8 cellular contexts compared by ENCODE assay signal in the genomic region with DNA sequence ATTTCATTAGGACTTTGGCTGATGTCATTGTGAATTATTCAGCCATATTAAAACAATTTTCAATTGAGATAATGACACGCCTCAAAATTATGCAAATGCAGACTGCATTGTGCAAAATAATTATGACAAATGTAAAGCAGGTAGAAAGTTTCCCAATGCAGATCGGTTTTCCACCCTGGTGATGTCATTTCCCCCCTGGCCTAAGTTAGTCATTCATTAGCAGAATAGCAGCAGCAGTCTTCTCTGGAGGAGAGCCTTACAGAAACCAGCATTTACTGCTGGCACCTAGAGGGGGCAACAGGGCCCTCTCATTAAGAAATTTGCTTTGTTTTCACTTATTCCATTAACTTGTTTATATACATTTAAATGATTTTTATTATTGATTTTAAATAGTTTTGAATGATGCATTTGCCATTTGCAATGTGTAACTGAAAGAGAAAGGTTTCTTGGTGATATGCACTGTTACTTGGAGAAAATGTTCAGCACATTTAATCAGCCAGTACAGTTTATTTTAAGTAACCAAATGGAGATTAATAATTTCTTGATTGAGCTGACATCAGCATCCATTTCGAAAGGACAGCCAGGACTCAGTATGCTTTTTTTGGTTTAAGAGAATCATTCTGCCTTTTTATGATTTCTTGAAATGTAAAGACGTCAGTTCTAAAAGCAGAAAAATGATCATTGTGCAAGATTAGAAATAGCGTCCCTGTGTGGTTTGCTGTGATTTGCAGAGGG. TPM values are rescaled to one million over a fixed set of nuclear protein-coding genes. Genes with fewer than 3 reads are reported as not detected.
DNase-seq lines count a peak whose midpoint lies in the region; ATAC-seq and TF ChIP-seq lines count a peak whose summit lies in the region.

No MANE protein-coding gene starts in this region.

- ATAC-seq in CD4-positive, alpha-beta T cell (ENCODE audit: poor library complexity): no peak
- ATAC-seq in GM18909 (IDR thresholded peaks at IDR 0.05; ENCODE audit: poor library complexity, unreplicated experiment) (peak; percentile 47), HG03108 (IDR thresholded peaks at IDR 0.05; ENCODE audit: unreplicated experiment) (peak; percentile 49)
- no peak for ATAC-seq in activated naive CD8-positive, alpha-beta T cell treated with anti-CD3 and anti-CD28 coated beads, Interleukin-2, amount 10 ng/mL, durations not matched to agents 7 days and 5 days (ENCODE audit: low read depth)

- H3K4me1 ChIP-seq in iPS-20b (ENCODE audit: insufficient read depth, low read length): peaks cover 13% of the 10 kb centered on the region; the same call in 1 of the 2 replicates

- TF ChIP-seq CTCF in CD4-positive, alpha-beta T cell (IDR thresholded peaks at IDR 0.05): no peak

- CTCF ChIA-PET in CD4-positive, alpha-beta T cell (lab: Charles Lee): interaction anchor here (1.0 to 3.8 kb wide), 7 partner anchors 8 to 340 kb away, joined by 3 to 14 read pairs (median 7); no protein-coding TSS in a partner anchor

- peak overlapping the region; percentile 91 for H3K27ac Mint-ChIP-seq in CD4-positive, alpha-beta T cell
- peak overlapping the region; percentile 93 for H3K27ac Mint-ChIP-seq in activated naive CD8-positive, alpha-beta T cell treated with anti-CD3 and anti-CD28 coated beads, Interleukin-2, amount 10 ng/mL, durations not matched to agents 7 days and 5 days

- peaks cover 46% of the 10 kb centered on the region for H3K4me1 Mint-ChIP-seq in CD4-positive, alpha-beta T cell (ENCODE audit: low read depth)
- H3K4me1 Mint-ChIP-seq in activated naive CD8-positive, alpha-beta T cell treated with anti-CD3 and anti-CD28 coated beads, Interleukin-2, amount 10 ng/mL, durations not matched to agents 7 days and 5 days: peaks cover 26% of the 10 kb centered on the region

- no peak overlapping the region for H3K27ac ChIP-seq in CD4-positive, alpha-beta T cell (ENCODE audit: low read depth, low read length)
- no peak overlapping the region for H3K27ac ChIP-seq in iPS-20b (ENCODE audit: low read length)

- intact Hi-C loops in CD4-positive, alpha-beta T cell (cut with DNase I, micrococcal nuclease): loop anchor here (2.0 to 10.0 kb wide), 5 partner anchors 34 to 910 kb away; a partner anchor contains a TSS

- H3K36me3 Mint-ChIP-seq in CD4-positive, alpha-beta T cell (ENCODE audit: low read depth): peaks cover 37% of the 10 kb centered on the region
- peaks cover 23% of the 10 kb centered on the region for H3K36me3 Mint-ChIP-seq in activated naive CD8-positive, alpha-beta T cell treated with anti-CD3 and anti-CD28 coated beads, Interleukin-2, amount 10 ng/mL, durations not matched to agents 7 days and 5 days

- H3K9me3 ChIP-seq in CD4-positive, alpha-beta T cell (ENCODE audit: control insufficient read depth, low read length): no peaks in the 10 kb centered on the region
- H3K9me3 ChIP-seq in iPS-20b (ENCODE audit: insufficient read depth, low read depth, low read length): no peaks in the 10 kb centered on the region

- H3K4me3 ChIP-seq in iPS-20b (ENCODE audit: low read length): peak overlapping the region; percentile 88; the same call in 1 of the 2 replicates

- peak in 3 of 10 experiments; percentile 9 to 20 (median 12) for DNase-seq in CD4-positive, alpha-beta T cell
- peak; percentile 73 for DNase-seq in OCI-M1 (lab: John Stamatoyannopoulos, UW)
- no peak for DNase-seq in activated naive CD8-positive, alpha-beta T cell treated with anti-CD3 and anti-CD28 coated beads, Interleukin-2, amount 10 ng/mL, durations not matched to agents 7 days and 5 days
- peak; percentile 12 to 60 for DNase-seq in stimulated activated CD4-positive, alpha-beta T cell treated with anti-CD3 and anti-CD28 coated beads, Interleukin-1b, Interleukin-23, amount 100 ng/mL, for 4 hours (ENCODE audit: low read depth in 2 of 2)
- DNase-seq in NCI-H524 (lab: John Stamatoyannopoulos, UW): no peak

- H3K4me3 Mint-ChIP-seq in CD4-positive, alpha-beta T cell: peak overlapping the region; percentile 94
- peak overlapping the region; percentile 95 for H3K4me3 Mint-ChIP-seq in activated naive CD8-positive, alpha-beta T cell treated with anti-CD3 and anti-CD28 coated beads, Interleukin-2, amount 10 ng/mL, durations not matched to agents 7 days and 5 days

- H3K27me3 Mint-ChIP-seq in CD4-positive, alpha-beta T cell: no peaks in the 10 kb centered on the region
- H3K27me3 Mint-ChIP-seq in activated naive CD8-positive, alpha-beta T cell treated with anti-CD3 and anti-CD28 coated beads, Interleukin-2, amount 10 ng/mL, durations not matched to agents 7 days and 5 days: no peaks in the 10 kb centered on the region

- no peak overlapping the region for H3K9ac ChIP-seq in iPS-20b (ENCODE audit: low read depth, low read length)

- POLR2A ChIA-PET in CD4-positive, alpha-beta T cell (lab: Charles Lee): interaction anchor here (0.6 to 3.5 kb wide), 4 partner anchors 11 to 241 kb away, joined by 3 to 20 read pairs (median 4); no protein-coding TSS in a partner anchor
- POLR2A ChIA-PET in activated naive CD8-positive, alpha-beta T cell treated with anti-CD3 and anti-CD28 coated beads, Interleukin-2, amount 10 ng/mL, durations not matched to agents 7 days and 5 days (lab: Charles Lee): interaction anchor here (0.5 to 2.9 kb wide), 2 partner anchors 36 to 145 kb away, joined by 3 to 22 read pairs; no protein-coding TSS in a partner anchor

- H3K27me3 ChIP-seq in CD4-positive, alpha-beta T cell (ENCODE audit: control insufficient read depth, insufficient read depth, low read length): no peaks in the 10 kb centered on the region
- peaks cover 39% of the 10 kb centered on the region for H3K27me3 ChIP-seq in iPS-20b (ENCODE audit: insufficient read depth, low read length)

- H3K36me3 ChIP-seq in iPS-20b (ENCODE audit: insufficient read depth, low read depth, low read length): no peaks in the 10 kb centered on the region

- H3K9me3 Mint-ChIP-seq in CD4-positive, alpha-beta T cell: no peaks in the 10 kb centered on the region
- no peaks in the 10 kb centered on the region for H3K9me3 Mint-ChIP-seq in activated naive CD8-positive, alpha-beta T cell treated with anti-CD3 and anti-CD28 coated beads, Interleukin-2, amount 10 ng/mL, durations not matched to agents 7 days and 5 days

RNA-seq across cellular contexts. Expression of a gene that starts 3.4 kb away (rescaled TPM):
- 10 to 100 TPM; 49.2 to 51.3 TPM for total RNA-seq in CD4-positive, alpha-beta T cell
- 10 to 100 TPM; 25.4 to 26.1 TPM for total RNA-seq in activated naive CD8-positive, alpha-beta T cell treated with anti-CD3 and anti-CD28 coated beads, Interleukin-2, amount 10 ng/mL, durations not matched to agents 7 days and 5 days

Comparison
In these comparisons a context has a peak if more than half of its experiments do, and no peak if none do; other contexts are left out.
1. ATAC-seq: peak in GM18909 (single experiment) and HG03108 (single experiment); none in CD4-positive, alpha-beta T cell (single experiment) and activated naive CD8-positive, alpha-beta T cell treated with anti-CD3 and anti-CD28 coated beads, Interleukin-2, amount 10 ng/mL, durations not matched to agents 7 days and 5 days (single experiment).
2. DNase-seq: peak in OCI-M1 (single experiment) and stimulated activated CD4-positive, alpha-beta T cell treated with anti-CD3 and anti-CD28 coated beads, Interleukin-1b, Interleukin-23, amount 100 ng/mL, for 4 hours (2 of 2); none in activated naive CD8-positive, alpha-beta T cell treated with anti-CD3 and anti-CD28 coated beads, Interleukin-2, amount 10 ng/mL, durations not matched to agents 7 days and 5 days (single experiment) and NCI-H524 (0 of 2).